1 cellular context compared by ENCODE assay signal in the genomic region with DNA sequence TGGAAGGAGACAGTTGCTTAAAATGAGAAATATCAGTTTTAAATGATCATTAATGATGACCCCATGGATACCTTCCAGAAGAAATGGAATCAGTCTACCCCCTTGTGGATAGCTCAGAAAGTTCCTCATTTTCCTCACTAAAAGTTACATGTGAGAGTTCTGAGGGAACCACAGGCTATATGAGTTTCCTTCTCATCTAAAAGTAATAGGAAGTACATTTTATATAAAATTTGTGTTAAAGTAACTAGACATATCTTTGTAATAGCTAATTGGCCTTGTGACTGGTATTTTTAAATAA.
TF ChIP-seq lines count a peak whose summit lies in the region.

No MANE protein-coding gene starts in this region.

TF ChIP-seq in K562, 482 proteins besides CTCF, POLR2A, EP300 and RAD21 (continued from another document):
- TF ChIP-seq, protein P1, sequence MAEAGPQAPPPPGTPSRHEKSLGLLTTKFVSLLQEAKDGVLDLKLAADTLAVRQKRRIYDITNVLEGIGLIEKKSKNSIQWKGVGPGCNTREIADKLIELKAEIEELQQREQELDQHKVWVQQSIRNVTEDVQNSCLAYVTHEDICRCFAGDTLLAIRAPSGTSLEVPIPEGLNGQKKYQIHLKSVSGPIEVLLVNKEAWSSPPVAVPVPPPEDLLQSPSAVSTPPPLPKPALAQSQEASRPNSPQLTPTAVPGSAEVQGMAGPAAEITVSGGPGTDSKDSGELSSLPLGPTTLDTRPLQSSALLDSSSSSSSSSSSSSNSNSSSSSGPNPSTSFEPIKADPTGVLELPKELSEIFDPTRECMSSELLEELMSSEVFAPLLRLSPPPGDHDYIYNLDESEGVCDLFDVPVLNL (CRISPR knock-in tag; IDR thresholded peaks at IDR 0.05; ENCODE audit: low read depth), result no peak
- TF ChIP-seq, protein P2, sequence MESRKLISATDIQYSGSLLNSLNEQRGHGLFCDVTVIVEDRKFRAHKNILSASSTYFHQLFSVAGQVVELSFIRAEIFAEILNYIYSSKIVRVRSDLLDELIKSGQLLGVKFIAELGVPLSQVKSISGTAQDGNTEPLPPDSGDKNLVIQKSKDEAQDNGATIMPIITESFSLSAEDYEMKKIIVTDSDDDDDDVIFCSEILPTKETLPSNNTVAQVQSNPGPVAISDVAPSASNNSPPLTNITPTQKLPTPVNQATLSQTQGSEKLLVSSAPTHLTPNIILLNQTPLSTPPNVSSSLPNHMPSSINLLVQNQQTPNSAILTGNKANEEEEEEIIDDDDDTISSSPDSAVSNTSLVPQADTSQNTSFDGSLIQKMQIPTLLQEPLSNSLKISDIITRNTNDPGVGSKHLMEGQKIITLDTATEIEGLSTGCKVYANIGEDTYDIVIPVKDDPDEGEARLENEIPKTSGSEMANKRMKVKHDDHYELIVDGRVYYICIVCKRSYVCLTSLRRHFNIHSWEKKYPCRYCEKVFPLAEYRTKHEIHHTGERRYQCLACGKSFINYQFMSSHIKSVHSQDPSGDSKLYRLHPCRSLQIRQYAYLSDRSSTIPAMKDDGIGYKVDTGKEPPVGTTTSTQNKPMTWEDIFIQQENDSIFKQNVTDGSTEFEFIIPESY (CRISPR knock-in tag; IDR thresholded peaks at IDR 0.05), result no peak
- TF ChIP-seq, protein P3, sequence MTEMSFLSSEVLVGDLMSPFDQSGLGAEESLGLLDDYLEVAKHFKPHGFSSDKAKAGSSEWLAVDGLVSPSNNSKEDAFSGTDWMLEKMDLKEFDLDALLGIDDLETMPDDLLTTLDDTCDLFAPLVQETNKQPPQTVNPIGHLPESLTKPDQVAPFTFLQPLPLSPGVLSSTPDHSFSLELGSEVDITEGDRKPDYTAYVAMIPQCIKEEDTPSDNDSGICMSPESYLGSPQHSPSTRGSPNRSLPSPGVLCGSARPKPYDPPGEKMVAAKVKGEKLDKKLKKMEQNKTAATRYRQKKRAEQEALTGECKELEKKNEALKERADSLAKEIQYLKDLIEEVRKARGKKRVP (CRISPR knock-in tag; IDR thresholded peaks at IDR 0.05), result no peak
- TF ChIP-seq, protein P4, sequence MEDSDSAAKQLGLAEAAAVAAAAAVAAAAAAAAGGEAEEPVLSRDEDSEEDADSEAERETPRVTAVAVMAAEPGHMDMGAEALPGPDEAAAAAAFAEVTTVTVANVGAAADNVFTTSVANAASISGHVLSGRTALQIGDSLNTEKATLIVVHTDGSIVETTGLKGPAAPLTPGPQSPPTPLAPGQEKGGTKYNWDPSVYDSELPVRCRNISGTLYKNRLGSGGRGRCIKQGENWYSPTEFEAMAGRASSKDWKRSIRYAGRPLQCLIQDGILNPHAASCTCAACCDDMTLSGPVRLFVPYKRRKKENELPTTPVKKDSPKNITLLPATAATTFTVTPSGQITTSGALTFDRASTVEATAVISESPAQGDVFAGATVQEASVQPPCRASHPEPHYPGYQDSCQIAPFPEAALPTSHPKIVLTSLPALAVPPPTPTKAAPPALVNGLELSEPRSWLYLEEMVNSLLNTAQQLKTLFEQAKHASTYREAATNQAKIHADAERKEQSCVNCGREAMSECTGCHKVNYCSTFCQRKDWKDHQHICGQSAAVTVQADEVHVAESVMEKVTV (CRISPR knock-in tag; IDR thresholded peaks at IDR 0.05), result no peak
- TF ChIP-seq, protein P5, sequence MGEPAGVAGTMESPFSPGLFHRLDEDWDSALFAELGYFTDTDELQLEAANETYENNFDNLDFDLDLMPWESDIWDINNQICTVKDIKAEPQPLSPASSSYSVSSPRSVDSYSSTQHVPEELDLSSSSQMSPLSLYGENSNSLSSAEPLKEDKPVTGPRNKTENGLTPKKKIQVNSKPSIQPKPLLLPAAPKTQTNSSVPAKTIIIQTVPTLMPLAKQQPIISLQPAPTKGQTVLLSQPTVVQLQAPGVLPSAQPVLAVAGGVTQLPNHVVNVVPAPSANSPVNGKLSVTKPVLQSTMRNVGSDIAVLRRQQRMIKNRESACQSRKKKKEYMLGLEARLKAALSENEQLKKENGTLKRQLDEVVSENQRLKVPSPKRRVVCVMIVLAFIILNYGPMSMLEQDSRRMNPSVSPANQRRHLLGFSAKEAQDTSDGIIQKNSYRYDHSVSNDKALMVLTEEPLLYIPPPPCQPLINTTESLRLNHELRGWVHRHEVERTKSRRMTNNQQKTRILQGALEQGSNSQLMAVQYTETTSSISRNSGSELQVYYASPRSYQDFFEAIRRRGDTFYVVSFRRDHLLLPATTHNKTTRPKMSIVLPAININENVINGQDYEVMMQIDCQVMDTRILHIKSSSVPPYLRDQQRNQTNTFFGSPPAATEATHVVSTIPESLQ (CRISPR knock-in tag; IDR thresholded peaks at IDR 0.05), result no peak
- TF ChIP-seq PTRF (tag; IDR thresholded peaks at IDR 0.05) (no peak), STAT5B (CRISPR knock-in tag; IDR thresholded peaks at IDR 0.05) (no peak)
